25 cellular contexts compared by ENCODE assay signal in genomic region chr14:57362356-57362755, GRCh38. TPM values are rescaled to one million over a fixed set of nuclear protein-coding genes. Genes with fewer than 3 reads are reported as not detected.
DNase-seq lines count a peak whose midpoint lies in the region; ATAC-seq, FAIRE-seq and TF ChIP-seq lines count a peak whose summit lies in the region.
"Had no signal": no experiment of that assay in that cellular context is flagged by ENCODE, and none has a peak within 500 bp of the region (broad histone marks: within the 10 kb centered on the region; RNA-seq: fewer than 3 reads in every experiment).

No MANE protein-coding gene starts in this region.

- dilution Hi-C loops in endothelial cell of umbilical vein (cut with MboI; ENCODE audit: extremely low pct_ligation_motif_present, low sequenced_read_pairs), result no loop called here

- intact Hi-C loops in PC-3 (cut with micrococcal nuclease), result loop anchor here (10.0 kb wide), 1 partner anchor 1392 kb away; no protein-coding TSS in a partner anchor
- intact Hi-C loops in endothelial cell of umbilical vein (cut with micrococcal nuclease), result loop anchor here (1.0 to 2.0 kb wide), 4 partner anchors 20 to 1090 kb away; partner anchors contain the start of genes AP5M1, EXOC5 and NAA30
- intact Hi-C loops in aorta (cut with DNase I), result no loop called here

- H3K27me3 ChIP-seq in PC-3 (ENCODE audit: low read length) (peaks cover 41% of the 10 kb centered on the region), endothelial cell of umbilical vein (ENCODE audit: control insufficient read depth in 2 of 2, insufficient read depth in 2 of 2, low read length in 2 of 2) (no peaks in the 10 kb centered on the region), aorta (ENCODE audit: control insufficient read depth in 1 of 2, insufficient read depth in 2 of 2, low read length in 1 of 2) (no peaks in the 10 kb centered on the region)
- H3K27me3 ChIP-seq: breast epithelium, esophagus muscularis mucosa had no signal

- H4K20me1 ChIP-seq in PC-3 (ENCODE audit: low read length) (no peaks in the 10 kb centered on the region), endothelial cell of umbilical vein (replicated peaks; ENCODE audit: control insufficient read depth, extremely low read depth, insufficient read depth, low read length) (no peaks in the 10 kb centered on the region)

- H3F3A ChIP-seq in PC-3 (ENCODE audit: low read length, unreplicated experiment), result no peaks in the 10 kb centered on the region

- POLR2A ChIA-PET in PC-3 (lab: Charles Lee; ENCODE audit: unreplicated experiment), result interaction anchor here (0.6 kb wide), 1 partner anchor 11 kb away, joined by 3 read pairs; no protein-coding TSS in a partner anchor
- POLR2A ChIA-PET in endothelial cell of umbilical vein (lab: Charles Lee), result interaction anchor here (0.5 to 1.9 kb wide), 4 partner anchors 17 to 1923 kb away, joined by 5 to 9 read pairs (median 6); partner anchors contain the start of genes AP5M1, EXOC5 and NAA30

- peak; percentile 29; the same call in 1 of the 2 replicates for ATAC-seq in PC-3
- ATAC-seq in aorta (ENCODE audit: low FRiP score), result no peak
- ATAC-seq in GM21528 (IDR thresholded peaks at IDR 0.05; ENCODE audit: low FRiP score, unreplicated experiment), result no peak
- ATAC-seq: naive thymus-derived CD8-positive, alpha-beta T cell; T-cell had no signal

- H3K27ac ChIP-seq in PC-3 (ENCODE audit: low read length), result no peak overlapping the region
- peak overlapping the region; percentile 89 for H3K27ac ChIP-seq in endothelial cell of umbilical vein (ENCODE audit: insufficient read depth, low read depth, low read length)
- H3K27ac ChIP-seq in mesodermal cell (ENCODE audit: low read depth, low read length, severe bottlenecking), result peak overlapping the region; percentile 99
- no peak overlapping the region for H3K27ac ChIP-seq in aorta (ENCODE audit: low read depth in 1 of 2, low read length in 2 of 2)
- H3K27ac ChIP-seq: breast epithelium, esophagus muscularis mucosa, spleen, WERI-Rb-1 had no signal

- H3K9me1 ChIP-seq in endothelial cell of umbilical vein (replicated peaks; ENCODE audit: control insufficient read depth, extremely low read depth, insufficient read depth, low read length), result no peaks in the 10 kb centered on the region

- H3K36me3 ChIP-seq in PC-3 (ENCODE audit: low read depth, low read length) (no peaks in the 10 kb centered on the region), endothelial cell of umbilical vein (ENCODE audit: control insufficient read depth in 2 of 2, extremely low read depth in 1 of 2, insufficient read depth in 2 of 2, low read length in 2 of 2) (no peaks in the 10 kb centered on the region), mesodermal cell (ENCODE audit: control insufficient read depth, insufficient read depth, low read length) (no peaks in the 10 kb centered on the region), aorta (ENCODE audit: control insufficient read depth in 1 of 2, insufficient read depth in 2 of 2, low read length in 1 of 2) (no peaks in the 10 kb centered on the region)
- H3K36me3 ChIP-seq: breast epithelium, esophagus muscularis mucosa, spleen, WERI-Rb-1 had no signal

- peak; percentile 77 for TF ChIP-seq POLR2A in endothelial cell of umbilical vein (IDR thresholded peaks at IDR 0.05; ENCODE audit: low read depth, low read length)

- H3K4me2 ChIP-seq in PC-3 (ENCODE audit: low read length) (no peak overlapping the region), endothelial cell of umbilical vein (ENCODE audit: insufficient read depth, low read length) (peak overlapping the region; percentile 56)

- DNase-seq in ACHN, result peak; percentile 9
- DNase-seq in PC-3, result peak; percentile 45
- DNase-seq in endothelial cell of umbilical vein (ENCODE audit: low read depth, low spot score), result peak; percentile 94
- no peak for DNase-seq in HCEC 1CT
- DNase-seq in aorta, result no peak
- DNase-seq in cerebellum (ENCODE audit: low spot score), result no peak
- DNase-seq: activated CD4-positive, alpha-beta T cell treated with anti-CD3 and anti-CD28 coated beads, Interleukin-2, amount 50 U/mL, for 4 hours; activated naive CD4-positive, alpha-beta T cell treated with anti-CD3 and anti-CD28 coated beads, Interleukin-2, amount 10 ng/mL, durations not matched to agents 7 days and 5 days; C1 segment of cervical spinal cord; DMS 273 treated with DMSO at 0.1 percent for 48 hours; GOT3; MV-4-11; naive thymus-derived CD8-positive, alpha-beta T cell; NCI-H2029 treated with DMSO at 0.1 percent for 48 hours; NK-92 treated with Interleukin-12 subunit alpha and Interleukin-12 subunit beta, amount 100 ng/mL, for 24 hours; posterior cingulate gyrus; Right ventricle myocardium superior; spleen; stimulated activated CD8-positive, alpha-beta memory T cell treated with anti-CD3 and anti-CD28 coated beads, Interleukin-4, amount 100 ng/mL, for 48 hours; T-cell; WERI-Rb-1 had no signal

- CTCF ChIA-PET in PC-3 (lab: Charles Lee), result no interaction called here
- CTCF ChIA-PET in endothelial cell of umbilical vein (lab: Charles Lee), result interaction anchor here (1.0 to 3.8 kb wide), 7 partner anchors 9 to 60 kb away, joined by 3 to 22 read pairs (median 3); partner anchors contain the start of gene NAA30

- peak; percentile 93 for FAIRE-seq in endothelial cell of umbilical vein (lab: Jason Lieb, UNC)

- H3K9me3 ChIP-seq in PC-3 (ENCODE audit: low read length), result no peaks in the 10 kb centered on the region
- H3K9me3 ChIP-seq in endothelial cell of umbilical vein (replicated peaks; ENCODE audit: control insufficient read depth, insufficient read depth, low read length), result no peaks in the 10 kb centered on the region
- H3K9me3 ChIP-seq in mesodermal cell (ENCODE audit: control insufficient read depth, low read length), result no peaks in the 10 kb centered on the region
- H3K9me3 ChIP-seq in aorta (ENCODE audit: control insufficient read depth, low read length), result no peaks in the 10 kb centered on the region
- H3K9me3 ChIP-seq: breast epithelium, esophagus muscularis mucosa, spleen had no signal

- H2AFZ ChIP-seq in PC-3 (ENCODE audit: low read length) (no peak overlapping the region), endothelial cell of umbilical vein (ENCODE audit: low read depth, low read length) (peak overlapping the region; percentile 30)

- TF ChIP-seq CTCF in PC-3 (conservative IDR thresholded peaks at IDR 0.05; ENCODE audit: low read depth, low read length) (no peak), endothelial cell of umbilical vein (IDR thresholded peaks at IDR 0.05; ENCODE audit: extremely low read depth in 1 of 2, insufficient read depth in 1 of 2, low read depth in 1 of 2, low read length in 2 of 2) (no peak)

- no peaks in the 10 kb centered on the region for H3K9me2 ChIP-seq in PC-3 (replicated peaks; ENCODE audit: low read length)

- in situ Hi-C loops in ACHN (cut with HindIII; ENCODE audit: low pct_ligation_motif_present, low pct_unique_long_range_greater_than_20kb, low sequenced_read_pairs), result no loop called here

- H3K79me2 ChIP-seq in PC-3 (ENCODE audit: low read length) (no peaks in the 10 kb centered on the region), endothelial cell of umbilical vein (ENCODE audit: control insufficient read depth, insufficient read depth, low read length) (no peaks in the 10 kb centered on the region)

- H3K4me1 ChIP-seq in PC-3 (ENCODE audit: insufficient read depth, low read length), result peaks cover 8% of the 10 kb centered on the region; the same call in 1 of the 2 replicates
- peaks cover 28% of the 10 kb centered on the region for H3K4me1 ChIP-seq in endothelial cell of umbilical vein (ENCODE audit: control insufficient read depth, extremely low read depth, insufficient read depth, low read length)
- H3K4me1 ChIP-seq in mesodermal cell (ENCODE audit: control insufficient read depth, insufficient read depth, low read length, poor library complexity, severe bottlenecking), result peaks cover 42% of the 10 kb centered on the region
- no peaks in the 10 kb centered on the region for H3K4me1 ChIP-seq in aorta (ENCODE audit: control insufficient read depth in 1 of 2, insufficient read depth in 2 of 2, low read length in 2 of 2)
- H3K4me1 ChIP-seq: breast epithelium, esophagus muscularis mucosa, spleen had no signal

- BruUV-seq in PC-3 (replicated peaks; lab: Mats Ljungman, UMichigan) (no TSS peak), endothelial cell of umbilical vein (replicated peaks; lab: Mats Ljungman, UMichigan) (no TSS peak)

- no peak overlapping the region for H3K9ac ChIP-seq in PC-3 (ENCODE audit: low read length)
- peak overlapping the region; percentile 79 for H3K9ac ChIP-seq in endothelial cell of umbilical vein (replicated peaks; ENCODE audit: extremely low read depth, insufficient read depth, low read length)

- H3K4me3 ChIP-seq in PC-3 (ENCODE audit: low read length) (no peak overlapping the region), endothelial cell of umbilical vein (replicated peaks in 1 of 3; ENCODE audit: insufficient read depth in 1 of 3, low read depth in 1 of 3, low read length in 3 of 3) (no peak overlapping the region), mesodermal cell (ENCODE audit: extremely low read depth, insufficient read depth, low read length, poor library complexity, severe bottlenecking) (no peak overlapping the region), aorta (ENCODE audit: low read length in 2 of 2) (no peak overlapping the region)
- H3K4me3 ChIP-seq: breast epithelium, esophagus muscularis mucosa, spleen had no signal

TF ChIP-seq in endothelial cell of umbilical vein, 7 proteins besides CTCF, POLR2A, EP300 and RAD21 (continues in another document):
- TF ChIP-seq EZH2 (IDR thresholded peaks at IDR 0.05; ENCODE audit: borderline replicate concordance, low read depth, low read length, severe bottlenecking) (no peak), POLR2AphosphoS5 (IDR thresholded peaks at IDR 0.05; ENCODE audit: insufficient read depth, low read depth, low read length) (peak; percentile 90), FOS (IDR thresholded peaks at IDR 0.05; ENCODE audit: borderline replicate concordance, insufficient read depth, low read length) (peak; percentile 68), MYC (IDR thresholded peaks at IDR 0.05; ENCODE audit: low read depth, low read length) (no peak), JUN (IDR thresholded peaks at IDR 0.05; ENCODE audit: borderline replicate concordance, insufficient read depth, insufficient read length, low read depth) (peak; percentile 93)

RNA-seq across cellular contexts. Expression of gene NAA30, which starts 28.0 kb away (rescaled TPM):
- total RNA-seq in PC-3 (2014; rRNA removed), result 23.2 and 31.2 TPM in 2 replicates
- total RNA-seq in endothelial cell of umbilical vein, result 21.8 and 22.1 TPM in 2 replicates
- polyA plus RNA-seq in endothelial cell of umbilical vein, result 4.8 and 5.4 TPM in 2 replicates
- polyA plus RNA-seq in endothelial cell of umbilical vein (2011; cell fraction: cytosol; rRNA removed), result 6.0 and 6.8 TPM in 2 replicates
- polyA plus RNA-seq in endothelial cell of umbilical vein (2011; cell fraction: nucleus; rRNA removed), result 5.8 and 6.3 TPM in 2 replicates
- 13.9 and 20.8 TPM in 2 replicates for polyA plus RNA-seq in endothelial cell of umbilical vein (2012)
- polyA minus RNA-seq in endothelial cell of umbilical vein, result 29.1 and 30.5 TPM in 2 replicates
- polyA minus RNA-seq in endothelial cell of umbilical vein (2011; cell fraction: cytosol; rRNA and poly(A)+ RNA removed), result 12.7 TPM
- polyA minus RNA-seq in endothelial cell of umbilical vein (2011; cell fraction: nucleus; rRNA and poly(A)+ RNA removed), result 13.0 and 21.2 TPM in 2 replicates
- polyA plus RNA-seq in mesodermal cell (2013, experiment 1 of 2), result 15.0 TPM
- polyA plus RNA-seq in mesodermal cell (2013, experiment 2 of 2), result 17.0 TPM
- total RNA-seq in aorta, result 10 to 100 TPM; 16.2 to 17.0 TPM
- 1 to 10 TPM; 7.9 to 9.5 TPM for polyA plus RNA-seq in aorta
- total RNA-seq in cerebellum, result 38.8 TPM

Comparison
In these comparisons a context has a peak if more than half of its experiments do, and no peak if none do; other contexts are left out.
1. DNase-seq: peak in ACHN (single experiment), PC-3 (single experiment) and endothelial cell of umbilical vein (single experiment); none in HCEC 1CT (single experiment), aorta (0 of 2) and cerebellum (single experiment).
2. H3K27ac ChIP-seq: peak in endothelial cell of umbilical vein (single experiment) and mesodermal cell (single experiment); none in PC-3 (single experiment) and aorta (0 of 2).
3. intact Hi-C loops: an anchor here in PC-3 (10.0 kb wide) and endothelial cell of umbilical vein (1.0 to 2.0 kb wide); none called in aorta.